In genomic region chr2:10329880-10330699, GRCh38 we compare ENCODE assay signal across 1 cellular context.
A peak's percentile ranks its signal among the peaks of the same experiment; 100 is the strongest.
TF ChIP-seq lines count a peak whose summit lies in the region.

No MANE protein-coding gene starts in this region.

TF ChIP-seq in K562, 482 proteins besides CTCF, POLR2A, EP300 and RAD21 (continued from another document):
- peak; percentile 38; the same call in 1 of the 2 replicates for TF ChIP-seq SPI1 (IDR thresholded peaks at IDR 0.05; ENCODE audit: borderline replicate concordance, low read depth, low read length)
- TF ChIP-seq ZKSCAN1 (IDR thresholded peaks at IDR 0.05; ENCODE audit: low read depth, low read length): no peak
- no peak for TF ChIP-seq THAP7 (CRISPR knock-in tag; IDR thresholded peaks at IDR 0.05)
- TF ChIP-seq FOSL1 (tag; conservative IDR thresholded peaks at IDR 0.05): 0 out of 2 replicates have a peak, but pooled peaks have one; percentile 15
- 0 out of 4 replicates have a peak, but pooled peaks of 1 of the 2 experiments have one; percentile 32 for TF ChIP-seq MLLT1 (IDR thresholded peaks at IDR 0.05)
- no peak for TF ChIP-seq JUNB (CRISPR knock-in tag; conservative IDR thresholded peaks at IDR 0.05)
TF ChIP-seq in K562: peak in this region for 3.
